ENCODE assay signal across 9 cellular contexts in genomic region chr6:163707385-163708355, GRCh38.
DNase-seq lines count a peak whose midpoint lies in the region; ATAC-seq and TF ChIP-seq lines count a peak whose summit lies in the region.
"Had no signal": no experiment of that assay in that cellular context is flagged by ENCODE, and none has a peak within 500 bp of the region (broad histone marks: within the 10 kb centered on the region; RNA-seq: fewer than 3 reads in every experiment).

No MANE protein-coding gene starts in this region.

- DNase-seq in GM13976 (ENCODE audit: low spot score) (peak; percentile 60), inferior parietal cortex (ENCODE audit: extremely low spot score) (peak; percentile 30), substantia nigra (lab: John Stamatoyannopoulos, UW) (no peak), hepatocyte (ENCODE audit: low spot score) (no peak), NCI-H748 treated with DMSO at 0.1 percent for 48 hours (lab: John Stamatoyannopoulos, UW) (no peak)
- DNase-seq: kidney glomerular epithelial cell had no signal

- in situ Hi-C loops in GM13976 (cut with MboI; ENCODE audit: low sequenced_read_pairs, unreplicated experiment) = no loop called here

- ATAC-seq in GM21367 (IDR thresholded peaks at IDR 0.05; ENCODE audit: unreplicated experiment) = peak; percentile 44
- ATAC-seq in HG03378 (IDR thresholded peaks at IDR 0.05; ENCODE audit: unreplicated experiment) = peak; percentile 41
- no peak for ATAC-seq in activated CD4-positive, CD25-positive, alpha-beta regulatory T cell treated with anti-CD3 and anti-CD28 coated beads, Interleukin-2, amount 50 U/mL, for 24 hours

- H3K9me2 ChIP-seq in hepatocyte (replicated peaks; ENCODE audit: insufficient read depth) = no peaks in the 10 kb centered on the region

- H3K79me2 ChIP-seq in hepatocyte = no peaks in the 10 kb centered on the region

- H3K36me3 ChIP-seq in hepatocyte (replicated peaks; ENCODE audit: insufficient read depth, low read depth) = no peaks in the 10 kb centered on the region

- no peaks in the 10 kb centered on the region for H3K4me1 ChIP-seq in hepatocyte (ENCODE audit: insufficient read depth)

- H3K27me3 ChIP-seq in hepatocyte = no peaks in the 10 kb centered on the region

- no peak overlapping the region for H3K4me2 ChIP-seq in hepatocyte

- no peaks in the 10 kb centered on the region for H4K20me1 ChIP-seq in hepatocyte (ENCODE audit: insufficient read depth, poor library complexity, severe bottlenecking)

- H2AFZ ChIP-seq in hepatocyte = no peak overlapping the region

- H3K4me3 ChIP-seq in hepatocyte = no peak overlapping the region

- no peak overlapping the region for H3K27ac ChIP-seq in substantia nigra (ENCODE audit: low read depth, low read length, poor library complexity, severe bottlenecking)
- H3K27ac ChIP-seq in hepatocyte = no peak overlapping the region

- TF ChIP-seq CTCF in GM13976 (IDR thresholded peaks at IDR 0.05; ENCODE audit: borderline replicate concordance, control extremely low read depth, extremely low read depth, insufficient read depth, missing control alignments) = no peak
- no peak for TF ChIP-seq CTCF in hepatocyte (IDR thresholded peaks at IDR 0.05; ENCODE audit: poor library complexity)

- 73% methylated on average over 18 of the region's 18 CpGs for WGBS in hepatocyte (ENCODE audit: low lambda C conversion rate, missing lambda C conversion rate)

- H3K9me3 ChIP-seq in hepatocyte (ENCODE audit: low read depth) = no peaks in the 10 kb centered on the region

Comparison
In these comparisons a context has a peak if more than half of its experiments do, and no peak if none do; other contexts are left out.
1. DNase-seq: peak in GM13976 (single experiment) and inferior parietal cortex (single experiment); none in substantia nigra (0 of 49), hepatocyte (single experiment) and NCI-H748 treated with DMSO at 0.1 percent for 48 hours (single experiment).
2. ATAC-seq: peak in GM21367 (single experiment) and HG03378 (single experiment); none in activated CD4-positive, CD25-positive, alpha-beta regulatory T cell treated with anti-CD3 and anti-CD28 coated beads, Interleukin-2, amount 50 U/mL, for 24 hours (0 of 2).